In the genomic region with DNA sequence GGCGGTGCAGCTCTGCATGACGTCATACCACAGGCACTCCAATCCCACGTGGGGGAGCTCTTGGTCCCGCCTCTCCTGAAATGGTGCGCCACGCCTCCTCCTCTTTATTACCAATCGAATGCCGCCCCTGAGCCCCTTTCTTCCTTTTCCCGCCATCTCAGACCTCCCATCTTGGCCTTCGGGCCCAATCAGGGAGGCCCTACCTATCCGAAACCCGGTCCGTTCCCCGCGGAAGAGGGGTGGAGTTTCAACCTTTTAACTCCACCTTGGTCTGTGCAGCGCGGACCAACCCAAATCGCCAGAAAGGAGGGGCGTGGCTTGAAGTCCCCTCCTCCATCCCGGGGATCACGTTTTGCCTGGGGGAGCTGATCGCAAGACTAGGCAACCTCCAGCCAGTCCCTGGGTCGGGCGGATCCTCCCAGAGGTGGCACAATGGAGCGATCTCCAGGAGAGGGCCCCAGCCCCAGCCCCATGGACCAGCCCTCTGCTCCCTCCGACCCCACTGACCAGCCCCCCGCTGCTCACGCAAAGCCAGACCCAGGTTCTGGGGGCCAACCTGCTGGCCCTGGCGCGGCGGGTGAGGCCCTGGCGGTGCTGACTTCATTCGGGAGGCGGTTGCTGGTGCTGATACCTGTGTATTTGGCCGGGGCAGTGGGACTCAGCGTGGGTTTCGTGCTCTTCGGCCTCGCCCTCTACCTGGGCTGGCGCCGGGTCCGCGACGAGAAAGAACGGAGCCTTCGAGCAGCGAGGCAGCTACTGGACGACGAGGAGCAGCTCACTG, we compare ENCODE assay signal across 8 cellular contexts. TPM values are rescaled to one million over a fixed set of nuclear protein-coding genes. Genes with fewer than 3 reads are reported as not detected.
DNase-seq lines count a peak whose midpoint lies in the region; ATAC-seq and TF ChIP-seq lines count a peak whose summit lies in the region.

A gene with protein sequence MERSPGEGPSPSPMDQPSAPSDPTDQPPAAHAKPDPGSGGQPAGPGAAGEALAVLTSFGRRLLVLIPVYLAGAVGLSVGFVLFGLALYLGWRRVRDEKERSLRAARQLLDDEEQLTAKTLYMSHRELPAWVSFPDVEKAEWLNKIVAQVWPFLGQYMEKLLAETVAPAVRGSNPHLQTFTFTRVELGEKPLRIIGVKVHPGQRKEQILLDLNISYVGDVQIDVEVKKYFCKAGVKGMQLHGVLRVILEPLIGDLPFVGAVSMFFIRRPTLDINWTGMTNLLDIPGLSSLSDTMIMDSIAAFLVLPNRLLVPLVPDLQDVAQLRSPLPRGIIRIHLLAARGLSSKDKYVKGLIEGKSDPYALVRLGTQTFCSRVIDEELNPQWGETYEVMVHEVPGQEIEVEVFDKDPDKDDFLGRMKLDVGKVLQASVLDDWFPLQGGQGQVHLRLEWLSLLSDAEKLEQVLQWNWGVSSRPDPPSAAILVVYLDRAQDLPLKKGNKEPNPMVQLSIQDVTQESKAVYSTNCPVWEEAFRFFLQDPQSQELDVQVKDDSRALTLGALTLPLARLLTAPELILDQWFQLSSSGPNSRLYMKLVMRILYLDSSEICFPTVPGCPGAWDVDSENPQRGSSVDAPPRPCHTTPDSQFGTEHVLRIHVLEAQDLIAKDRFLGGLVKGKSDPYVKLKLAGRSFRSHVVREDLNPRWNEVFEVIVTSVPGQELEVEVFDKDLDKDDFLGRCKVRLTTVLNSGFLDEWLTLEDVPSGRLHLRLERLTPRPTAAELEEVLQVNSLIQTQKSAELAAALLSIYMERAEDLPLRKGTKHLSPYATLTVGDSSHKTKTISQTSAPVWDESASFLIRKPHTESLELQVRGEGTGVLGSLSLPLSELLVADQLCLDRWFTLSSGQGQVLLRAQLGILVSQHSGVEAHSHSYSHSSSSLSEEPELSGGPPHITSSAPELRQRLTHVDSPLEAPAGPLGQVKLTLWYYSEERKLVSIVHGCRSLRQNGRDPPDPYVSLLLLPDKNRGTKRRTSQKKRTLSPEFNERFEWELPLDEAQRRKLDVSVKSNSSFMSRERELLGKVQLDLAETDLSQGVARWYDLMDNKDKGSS (plus strand): TSS at position 380 of the 781 bp plus-strand sequence. CDS start 53 bp downstream, at position 433.

- DNase-seq in GM13976 (ENCODE audit: low spot score) (peak; percentile 97), NCI-H146 treated with DMSO at 0.1 percent for 48 hours (lab: John Stamatoyannopoulos, UW; ENCODE audit: unreplicated experiment) (peak; percentile 99), amniotic epithelial cell (ENCODE audit: low read depth) (peak; percentile 99), heart right ventricle (peak; percentile 95 to 99), posterior cingulate gyrus (peak; percentile 86 to 99 (median 96)), upper lobe of left lung (peak; percentile 90 to 99)

- H3K4me3 ChIP-seq in heart right ventricle (peak within 1 kb of the TSS; percentile 53 to 94 (median 84)), upper lobe of left lung (peak within 1 kb of the TSS; percentile 63 to 94 (median 80))

- H3K27ac ChIP-seq in heart right ventricle = peak within 1 kb of the TSS; percentile 51 to 94 (median 88)
- peak within 1 kb of the TSS; percentile 84 to 95 (median 90) for H3K27ac ChIP-seq in upper lobe of left lung

- H3K27me3 ChIP-seq in heart right ventricle (no peaks in the 10 kb centered on the region), upper lobe of left lung (no peaks in the 10 kb centered on the region)

- TF ChIP-seq CTCF in GM13976 (IDR thresholded peaks at IDR 0.05; ENCODE audit: borderline replicate concordance, control extremely low read depth, extremely low read depth, insufficient read depth, missing control alignments) = no peak
- peak in 1 of 9 donors; percentile 18 for TF ChIP-seq CTCF in heart right ventricle (IDR thresholded peaks at IDR 0.05)
- peak in 3 of 6 experiments; percentile 13 to 17 (median 17) for TF ChIP-seq CTCF in upper lobe of left lung (IDR thresholded peaks at IDR 0.05)

- TF ChIP-seq POLR2A in upper lobe of left lung (IDR thresholded peaks at IDR 0.05) = peak in 3 of 4 donors; percentile 59 to 96 (median 95)

- WGBS in heart right ventricle, 2 donors = 0% methylated on average over 49 of the region's 49 CpGs
- WGBS in upper lobe of left lung, 2 donors = 0% methylated on average over 15 to 33 of the region's 49 CpGs

- in situ Hi-C loops in GM13976 (cut with MboI; ENCODE audit: low sequenced_read_pairs, unreplicated experiment) = no loop called here

- H3K36me3 ChIP-seq in heart right ventricle (peaks cover 0 to 36% (median 9%) of the 10 kb centered on the region in 9 donors), upper lobe of left lung (peaks cover 7 to 28% (median 23%) of the 10 kb centered on the region in 4 donors)

- TF ChIP-seq EP300 in upper lobe of left lung (IDR thresholded peaks at IDR 0.05) = no peak

- ATAC-seq in HG02870 (IDR thresholded peaks at IDR 0.05; ENCODE audit: unreplicated experiment) = peak; percentile 88
- ATAC-seq in heart right ventricle = peak; percentile 94 to 97 (median 96)
- peak; percentile 95 to 98 for ATAC-seq in upper lobe of left lung (ENCODE audit: low FRiP score in 2 of 2)

- H3K9me3 ChIP-seq in heart right ventricle = no peaks in the 10 kb centered on the region
- H3K9me3 ChIP-seq in upper lobe of left lung = no peaks in the 10 kb centered on the region

- intact Hi-C loops in T-helper 1 cell treated with Interleukin-12 subunit alpha and Interleukin-12 subunit beta and Interleukin-4 antibody, amounts not matched to agents 30 ng/mL and 1 ng/mL, for 36 hours (cut with micrococcal nuclease) = loop anchor here (1.0 to 5.0 kb wide), 8 partner anchors 24 to 1154 kb away; a partner anchor contains a TSS
- intact Hi-C loops in heart right ventricle (cut with DNase I) (loop anchor here in 8 of 10 donors (1.0 to 10.0 kb wide), 10 partner anchors 15 to 507 kb away; a partner anchor contains a TSS), posterior cingulate gyrus (cut with DNase I) (loop anchor here (2.0 to 10.0 kb wide), 2 partner anchors 31 to 337 kb away; a partner anchor contains a TSS)

- H3K4me1 ChIP-seq in heart right ventricle (peaks cover 8 to 61% (median 44%) of the 10 kb centered on the region in 9 donors), upper lobe of left lung (peaks cover 34 to 50% (median 41%) of the 10 kb centered on the region in 4 donors)

RNA-seq across cellular contexts. Expression of the gene that starts here (rescaled TPM):
- 261 and 266 TPM in 2 replicates for total RNA-seq in T-helper 1 cell treated with Interleukin-12 subunit alpha and Interleukin-12 subunit beta and Interleukin-4 antibody, amounts not matched to agents 30 ng/mL and 1 ng/mL, for 36 hours
- total RNA-seq in heart right ventricle (10 to 100 TPM; 28.8 to 47.5 (median 31.9) TPM), upper lobe of left lung (100 to 1,000 TPM in 5 of 6 donors, 10 to 100 TPM in 1; 73.9 to 132 (median 112) TPM)
- 10 to 100 TPM; 20.9 to 57.3 TPM for polyA plus RNA-seq in heart right ventricle

Comparison
In these comparisons a context has a peak if more than half of its experiments do, and no peak if none do; other contexts are left out.
1. Peak in every context shown above with its lines: DNase-seq, ATAC-seq, H3K4me3 ChIP-seq and H3K27ac ChIP-seq.